34 cellular contexts compared by ENCODE assay signal in the genomic region with DNA sequence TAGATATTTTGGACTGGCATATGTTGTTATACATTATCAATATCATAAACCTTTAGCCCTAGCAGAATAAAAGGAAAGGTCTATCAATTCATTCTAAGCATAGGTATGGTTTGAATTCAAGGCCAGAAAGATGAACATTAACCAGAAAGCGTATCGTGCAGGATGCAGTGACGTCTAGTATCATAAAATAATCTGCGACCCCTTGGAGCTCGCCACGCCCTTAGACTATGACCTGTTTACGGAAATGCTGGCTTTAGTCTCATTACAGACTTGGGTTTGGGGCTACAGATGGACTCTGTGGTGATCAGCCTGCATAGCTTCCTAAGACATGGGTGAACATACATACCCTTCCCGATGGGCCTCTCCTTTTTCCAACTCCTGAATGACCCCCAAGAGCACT.
"Had no signal": no experiment of that assay in that cellular context is flagged by ENCODE, and none has a peak within 500 bp of the region (broad histone marks: within the 10 kb centered on the region; RNA-seq: fewer than 3 reads in every experiment).

No MANE protein-coding gene starts in this region.

- H3K27ac ChIP-seq: KMS-11 had no signal

- H3K9ac ChIP-seq: KMS-11 had no signal

- H3K9me3 ChIP-seq: MG63 had no signal

- H3K27me3 ChIP-seq: MG63 had no signal

- H3K4me3 ChIP-seq: MG63 had no signal

- H3K36me3 ChIP-seq: MG63 had no signal

- H3K4me2 ChIP-seq: KMS-11 had no signal

- DNase-seq: Karpas-422, Kasumi-1, KG1, MG63, MM.1S, MV-4-11, NCI-H1048, NCI-H1092, NCI-H1092 treated with DMSO at 0.1 percent for 48 hours, NCI-H1105, NCI-H1105 treated with DMSO at 0.1 percent for 48 hours, NCI-H1417, NCI-H1417 treated with DMSO at 0.1 percent for 48 hours, NCI-H1436, NCI-H1436 treated with DMSO at 0.1 percent for 48 hours, NCI-H146, NCI-H1694, NCI-H1694 treated with DMSO at 0.1 percent for 48 hours, NCI-H187, NCI-H187 treated with DMSO at 0.1 percent for 48 hours, NCI-H1930, NCI-H2029, NCI-H2029 treated with DMSO at 0.1 percent for 48 hours, NCI-H2081, NCI-H2081 treated with DMSO at 0.1 percent for 48 hours, NCI-H2107, NCI-H2171, NCI-H2171 treated with DMSO at 0.1 percent for 48 hours, NCI-H2227 treated with DMSO at 0.1 percent for 48 hours, NCI-H226, NCI-H345, NCI-H446, NCI-H446 treated with DMSO at 0.1 percent for 48 hours had no signal
